Comparison of ENCODE assay signal across 10 cellular contexts in the genomic region with DNA sequence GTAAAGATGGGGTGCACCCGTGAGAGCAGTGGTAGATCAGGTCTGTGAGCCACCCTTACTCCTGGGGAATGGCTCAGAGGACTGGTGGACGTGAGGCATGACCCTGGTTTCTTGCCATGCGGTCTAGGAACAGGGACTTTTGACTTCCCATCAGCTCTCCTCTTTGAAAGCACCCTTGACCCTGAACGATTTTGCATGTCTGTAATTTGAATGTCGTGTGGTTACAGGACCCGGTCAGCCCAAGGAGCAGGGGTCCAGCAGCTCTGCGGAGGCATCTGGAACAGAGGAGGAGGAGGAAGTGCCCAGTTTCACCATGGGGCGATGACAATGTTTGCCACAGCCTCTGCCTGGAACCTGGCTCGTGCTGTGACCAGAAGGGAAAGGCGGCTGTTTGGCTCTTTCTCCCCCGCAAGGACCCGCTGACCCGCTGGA. TPM values are rescaled to one million over a fixed set of nuclear protein-coding genes. Genes with fewer than 3 reads are reported as not detected.
DNase-seq lines count a peak whose midpoint lies in the region; ATAC-seq and TF ChIP-seq lines count a peak whose summit lies in the region.
"Had no signal": no experiment of that assay in that cellular context is flagged by ENCODE, and none has a peak within 500 bp of the region (broad histone marks: within the 10 kb centered on the region; RNA-seq: fewer than 3 reads in every experiment).

No MANE protein-coding gene starts in this region.

- ATAC-seq in activated T-cell treated with anti-CD3 and anti-CD28 coated beads, Interleukin-2, amount 50 U/mL, for 72 hours (replicated peaks in 1 of 2), result no peak
- ATAC-seq in central memory CD8-positive, alpha-beta T cell (replicated peaks; ENCODE audit: extremely low read depth, poor library complexity, severe bottlenecking), result no peak
- ATAC-seq in stimulated activated naive B cell treated with anti-CD40 and anti-IgM and Interleukin-4, amounts not matched to agents 10 μg/mL and 1 μg/mL and 100 μg/mL, for 72 hours (replicated peaks), result peak; percentile 2 to 4
- ATAC-seq in HG03139 (IDR thresholded peaks at IDR 0.05; ENCODE audit: unreplicated experiment), result no peak
- ATAC-seq: body of pancreas had no signal

- no peak for DNase-seq in activated T-cell treated with anti-CD3 and anti-CD28 coated beads, Interleukin-2, amount 50 U/mL, for 72 hours
- DNase-seq in activated T-cell treated with anti-CD3 and anti-CD28 coated beads, Interleukin-2, amount 50 U/mL, for 1 hour, result no peak
- DNase-seq in central memory CD8-positive, alpha-beta T cell (ENCODE audit: low spot score in 2 of 2), result no peak
- no peak for DNase-seq in stimulated activated naive B cell treated with anti-CD40 and anti-IgM and Interleukin-4, amounts not matched to agents 10 μg/mL and 1 μg/mL and 100 μg/mL, for 72 hours
- DNase-seq in GM13976 (ENCODE audit: low spot score) (no peak), midbrain (lab: John Stamatoyannopoulos, UW) (no peak)
- DNase-seq: NCI-H2081 had no signal

- in situ Hi-C loops in GM13976 (cut with MboI; ENCODE audit: low sequenced_read_pairs, unreplicated experiment), result no loop called here

- peaks cover 7 to 11% of the 10 kb centered on the region in 2 donors for H3K36me3 Mint-ChIP-seq in activated T-cell treated with anti-CD3 and anti-CD28 coated beads, Interleukin-2, amount 50 U/mL, for 72 hours (ENCODE audit: insufficient read depth in 2 of 2)
- peaks cover 39% of the 10 kb centered on the region for H3K36me3 Mint-ChIP-seq in central memory CD8-positive, alpha-beta T cell (ENCODE audit: insufficient read depth)
- peaks cover 22 to 49% of the 10 kb centered on the region in 2 donors for H3K36me3 Mint-ChIP-seq in stimulated activated naive B cell treated with anti-CD40 and anti-IgM and Interleukin-4, amounts not matched to agents 10 μg/mL and 1 μg/mL and 100 μg/mL, for 72 hours

- TF ChIP-seq CTCF in GM13976 (IDR thresholded peaks at IDR 0.05; ENCODE audit: borderline replicate concordance, control extremely low read depth, extremely low read depth, insufficient read depth, missing control alignments), result no peak

- H3K27ac ChIP-seq in KOPT-K1 (ENCODE audit: low read depth, low read length, poor library complexity, severe bottlenecking), result peak overlapping the region; percentile 92

- peaks cover 61% of the 10 kb centered on the region for H3K4me1 Mint-ChIP-seq in activated T-cell treated with anti-CD3 and anti-CD28 coated beads, Interleukin-2, amount 50 U/mL, for 72 hours (ENCODE audit: low read depth)
- H3K4me1 Mint-ChIP-seq in central memory CD8-positive, alpha-beta T cell, result peaks cover 54% of the 10 kb centered on the region
- H3K4me1 Mint-ChIP-seq in stimulated activated naive B cell treated with anti-CD40 and anti-IgM and Interleukin-4, amounts not matched to agents 10 μg/mL and 1 μg/mL and 100 μg/mL, for 72 hours, result peaks cover 59 to 77% of the 10 kb centered on the region in 2 donors

- H3K4me3 Mint-ChIP-seq in activated T-cell treated with anti-CD3 and anti-CD28 coated beads, Interleukin-2, amount 50 U/mL, for 72 hours, result peak overlapping the region; percentile 79 to 93
- H3K4me3 Mint-ChIP-seq in central memory CD8-positive, alpha-beta T cell, result peak overlapping the region; percentile 80
- peak overlapping the region; percentile 83 for H3K4me3 Mint-ChIP-seq in stimulated activated naive B cell treated with anti-CD40 and anti-IgM and Interleukin-4, amounts not matched to agents 10 μg/mL and 1 μg/mL and 100 μg/mL, for 72 hours

- H3K36me3 ChIP-seq in KOPT-K1 (ENCODE audit: insufficient read depth, low read length), result peaks cover 43% of the 10 kb centered on the region

- H3K9me3 Mint-ChIP-seq in activated T-cell treated with anti-CD3 and anti-CD28 coated beads, Interleukin-2, amount 50 U/mL, for 72 hours, result no peaks in the 10 kb centered on the region
- no peaks in the 10 kb centered on the region for H3K9me3 Mint-ChIP-seq in central memory CD8-positive, alpha-beta T cell
- H3K9me3 Mint-ChIP-seq in stimulated activated naive B cell treated with anti-CD40 and anti-IgM and Interleukin-4, amounts not matched to agents 10 μg/mL and 1 μg/mL and 100 μg/mL, for 72 hours, result peaks cover 0 to 2% of the 10 kb centered on the region in 2 donors

- H3K27me3 Mint-ChIP-seq in activated T-cell treated with anti-CD3 and anti-CD28 coated beads, Interleukin-2, amount 50 U/mL, for 72 hours (ENCODE audit: low read depth), result no peaks in the 10 kb centered on the region
- H3K27me3 Mint-ChIP-seq in central memory CD8-positive, alpha-beta T cell, result no peaks in the 10 kb centered on the region
- H3K27me3 Mint-ChIP-seq in stimulated activated naive B cell treated with anti-CD40 and anti-IgM and Interleukin-4, amounts not matched to agents 10 μg/mL and 1 μg/mL and 100 μg/mL, for 72 hours, result no peaks in the 10 kb centered on the region

- H3K27ac Mint-ChIP-seq in activated T-cell treated with anti-CD3 and anti-CD28 coated beads, Interleukin-2, amount 50 U/mL, for 72 hours, result peak overlapping the region; percentile 66
- peak overlapping the region; percentile 100 for H3K27ac Mint-ChIP-seq in central memory CD8-positive, alpha-beta T cell (ENCODE audit: low read depth)
- H3K27ac Mint-ChIP-seq in stimulated activated naive B cell treated with anti-CD40 and anti-IgM and Interleukin-4, amounts not matched to agents 10 μg/mL and 1 μg/mL and 100 μg/mL, for 72 hours, result peak overlapping the region; percentile 100

- no peaks in the 10 kb centered on the region for H3K9me3 ChIP-seq in KOPT-K1 (ENCODE audit: insufficient read depth, low read length, poor library complexity, severe bottlenecking)
- H3K9me3 ChIP-seq: body of pancreas had no signal

RNA-seq across cellular contexts. Expression of a gene that starts 8.6 kb away (rescaled TPM):
- total RNA-seq in activated T-cell treated with anti-CD3 and anti-CD28 coated beads, Interleukin-2, amount 50 U/mL, for 72 hours, result 10 to 100 TPM; 37.8 to 42.2 TPM

RNA-seq across cellular contexts. Expression of a gene that starts 28.6 kb away (rescaled TPM):
- 10 to 100 TPM; 30.6 to 35.7 TPM for total RNA-seq in activated T-cell treated with anti-CD3 and anti-CD28 coated beads, Interleukin-2, amount 50 U/mL, for 72 hours

RNA-seq across cellular contexts. Expression of a gene that starts 39.9 kb away (rescaled TPM):
- 10 to 100 TPM in 1 of 2 donors, 1 to 10 TPM in 1; 9.1 to 11.8 TPM for total RNA-seq in activated T-cell treated with anti-CD3 and anti-CD28 coated beads, Interleukin-2, amount 50 U/mL, for 72 hours

RNA-seq across cellular contexts. Expression of a gene that starts 40.0 kb away (rescaled TPM):
- total RNA-seq in activated T-cell treated with anti-CD3 and anti-CD28 coated beads, Interleukin-2, amount 50 U/mL, for 72 hours, result 10 to 100 TPM; 13.1 to 13.6 TPM

RNA-seq across cellular contexts. Expression of a gene that starts 53.9 kb away (rescaled TPM):
- 10 to 100 TPM; 40.5 to 53.5 TPM for total RNA-seq in activated T-cell treated with anti-CD3 and anti-CD28 coated beads, Interleukin-2, amount 50 U/mL, for 72 hours

Comparison
In these comparisons a context has a peak if more than half of its experiments do, and no peak if none do; other contexts are left out.
1. ATAC-seq: peak in stimulated activated naive B cell treated with anti-CD40 and anti-IgM and Interleukin-4, amounts not matched to agents 10 μg/mL and 1 μg/mL and 100 μg/mL, for 72 hours (2 of 2); none in activated T-cell treated with anti-CD3 and anti-CD28 coated beads, Interleukin-2, amount 50 U/mL, for 72 hours (0 of 2), central memory CD8-positive, alpha-beta T cell (single experiment) and HG03139 (single experiment).
2. Peak in every context shown above with its lines, with median percentiles within 50 percentile points of each other: H3K27ac Mint-ChIP-seq and H3K4me3 Mint-ChIP-seq.